Comparison of ENCODE assay signal across 2 cellular contexts in the genomic region with DNA sequence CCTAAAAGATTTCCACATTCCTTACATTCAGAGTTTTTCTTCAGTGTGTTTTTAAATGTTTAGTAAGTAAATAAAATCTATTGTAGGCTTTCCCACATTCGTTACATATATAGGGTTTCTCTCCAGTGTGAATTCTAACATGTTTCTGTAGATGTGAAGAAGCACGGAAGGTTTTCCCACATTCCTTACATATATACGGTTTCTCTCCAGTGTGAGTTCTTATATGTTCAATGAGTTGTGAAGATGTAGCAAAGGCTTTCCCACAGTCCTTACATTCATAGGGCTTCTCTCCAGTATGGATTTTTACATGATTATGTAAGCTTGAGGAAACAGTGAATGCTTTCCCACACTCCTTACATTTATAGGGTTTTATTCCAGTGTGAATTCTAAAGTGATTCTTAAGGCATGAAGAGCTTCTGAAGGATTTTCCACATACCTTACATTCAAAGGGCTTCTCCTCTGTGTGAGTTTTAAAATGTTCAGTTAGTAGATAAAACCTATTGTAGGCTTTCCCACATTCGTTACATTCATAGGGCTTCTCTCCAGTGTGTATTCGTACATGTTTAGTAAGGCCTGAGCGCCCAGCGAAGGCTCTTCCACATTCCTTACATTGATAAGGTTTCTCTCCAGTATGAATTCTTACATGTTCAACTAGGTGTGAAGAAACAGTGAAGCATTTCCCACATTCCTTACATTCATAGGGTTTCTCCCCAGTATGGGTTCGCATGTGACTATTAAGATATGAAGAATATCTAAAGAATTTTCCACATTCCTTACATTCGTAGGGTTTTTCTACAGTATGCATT.
TF ChIP-seq lines count a peak whose summit lies in the region.

No MANE protein-coding gene starts in this region.

TF ChIP-seq in IMR-90, 13 proteins besides CTCF, POLR2A, EP300 and RAD21:
- TF ChIP-seq, protein P1, sequence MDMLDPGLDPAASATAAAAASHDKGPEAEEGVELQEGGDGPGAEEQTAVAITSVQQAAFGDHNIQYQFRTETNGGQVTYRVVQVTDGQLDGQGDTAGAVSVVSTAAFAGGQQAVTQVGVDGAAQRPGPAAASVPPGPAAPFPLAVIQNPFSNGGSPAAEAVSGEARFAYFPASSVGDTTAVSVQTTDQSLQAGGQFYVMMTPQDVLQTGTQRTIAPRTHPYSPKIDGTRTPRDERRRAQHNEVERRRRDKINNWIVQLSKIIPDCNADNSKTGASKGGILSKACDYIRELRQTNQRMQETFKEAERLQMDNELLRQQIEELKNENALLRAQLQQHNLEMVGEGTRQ (IDR thresholded peaks at IDR 0.05; ENCODE audit: low read depth, low read length) = no peak
- TF ChIP-seq SMC3 (IDR thresholded peaks at IDR 0.05; ENCODE audit: low read depth, low read length) (no peak), MXI1 (IDR thresholded peaks at IDR 0.05; ENCODE audit: borderline replicate concordance, low read depth, low read length) (no peak), RFX5 (IDR thresholded peaks at IDR 0.05; ENCODE audit: low read depth, low read length) (no peak), CHD1 (IDR thresholded peaks at IDR 0.05; ENCODE audit: low read depth, low read length) (no peak), CEBPB (IDR thresholded peaks at IDR 0.05; ENCODE audit: low read depth, low read length) (no peak), NFE2L2 (IDR thresholded peaks at IDR 0.05; ENCODE audit: low read depth, low read length) (no peak), RCOR1 (IDR thresholded peaks at IDR 0.05; ENCODE audit: insufficient replicate concordance, low read length) (no peak), MAZ (IDR thresholded peaks at IDR 0.05; ENCODE audit: borderline replicate concordance, low read depth, low read length) (no peak), FOS (IDR thresholded peaks at IDR 0.05; ENCODE audit: low read depth, low read length) (no peak), BHLHE40 (IDR thresholded peaks at IDR 0.05; ENCODE audit: low read depth, low read length) (no peak), MAFK (IDR thresholded peaks at IDR 0.05; ENCODE audit: low read depth, low read length) (no peak)
- TF ChIP-seq, protein P2, sequence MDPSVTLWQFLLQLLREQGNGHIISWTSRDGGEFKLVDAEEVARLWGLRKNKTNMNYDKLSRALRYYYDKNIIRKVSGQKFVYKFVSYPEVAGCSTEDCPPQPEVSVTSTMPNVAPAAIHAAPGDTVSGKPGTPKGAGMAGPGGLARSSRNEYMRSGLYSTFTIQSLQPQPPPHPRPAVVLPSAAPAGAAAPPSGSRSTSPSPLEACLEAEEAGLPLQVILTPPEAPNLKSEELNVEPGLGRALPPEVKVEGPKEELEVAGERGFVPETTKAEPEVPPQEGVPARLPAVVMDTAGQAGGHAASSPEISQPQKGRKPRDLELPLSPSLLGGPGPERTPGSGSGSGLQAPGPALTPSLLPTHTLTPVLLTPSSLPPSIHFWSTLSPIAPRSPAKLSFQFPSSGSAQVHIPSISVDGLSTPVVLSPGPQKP (IDR thresholded peaks at IDR 0.05; ENCODE audit: borderline replicate concordance, low read depth, low read length) = no peak

TF ChIP-seq in K562, 482 proteins besides CTCF, POLR2A, EP300 and RAD21:
- TF ChIP-seq SMARCA5 (IDR thresholded peaks at IDR 0.05) = no peak
- TF ChIP-seq, protein P3, sequence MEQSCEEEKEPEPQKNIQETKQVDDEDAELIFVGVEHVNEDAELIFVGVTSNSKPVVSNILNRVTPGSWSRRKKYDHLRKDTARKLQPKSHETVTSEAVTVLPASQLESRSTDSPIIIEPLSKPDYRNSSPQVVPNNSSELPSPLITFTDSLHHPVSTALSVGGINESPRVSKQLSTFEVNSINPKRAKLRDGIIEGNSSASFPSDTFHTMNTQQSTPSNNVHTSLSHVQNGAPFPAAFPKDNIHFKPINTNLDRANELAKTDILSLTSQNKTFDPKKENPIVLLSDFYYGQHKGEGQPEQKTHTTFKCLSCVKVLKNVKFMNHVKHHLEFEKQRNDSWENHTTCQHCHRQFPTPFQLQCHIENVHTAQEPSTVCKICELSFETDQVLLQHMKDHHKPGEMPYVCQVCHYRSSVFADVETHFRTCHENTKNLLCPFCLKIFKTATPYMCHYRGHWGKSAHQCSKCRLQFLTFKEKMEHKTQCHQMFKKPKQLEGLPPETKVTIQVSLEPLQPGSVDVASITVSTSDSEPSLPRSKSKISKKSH (CRISPR knock-in tag; IDR thresholded peaks at IDR 0.05) = peak; percentile 80
- TF ChIP-seq TRIM28 (IDR thresholded peaks at IDR 0.05) = peak; percentile 98
- peak; percentile 77 for TF ChIP-seq ZEB2 (IDR thresholded peaks at IDR 0.05)
- TF ChIP-seq, protein P4, sequence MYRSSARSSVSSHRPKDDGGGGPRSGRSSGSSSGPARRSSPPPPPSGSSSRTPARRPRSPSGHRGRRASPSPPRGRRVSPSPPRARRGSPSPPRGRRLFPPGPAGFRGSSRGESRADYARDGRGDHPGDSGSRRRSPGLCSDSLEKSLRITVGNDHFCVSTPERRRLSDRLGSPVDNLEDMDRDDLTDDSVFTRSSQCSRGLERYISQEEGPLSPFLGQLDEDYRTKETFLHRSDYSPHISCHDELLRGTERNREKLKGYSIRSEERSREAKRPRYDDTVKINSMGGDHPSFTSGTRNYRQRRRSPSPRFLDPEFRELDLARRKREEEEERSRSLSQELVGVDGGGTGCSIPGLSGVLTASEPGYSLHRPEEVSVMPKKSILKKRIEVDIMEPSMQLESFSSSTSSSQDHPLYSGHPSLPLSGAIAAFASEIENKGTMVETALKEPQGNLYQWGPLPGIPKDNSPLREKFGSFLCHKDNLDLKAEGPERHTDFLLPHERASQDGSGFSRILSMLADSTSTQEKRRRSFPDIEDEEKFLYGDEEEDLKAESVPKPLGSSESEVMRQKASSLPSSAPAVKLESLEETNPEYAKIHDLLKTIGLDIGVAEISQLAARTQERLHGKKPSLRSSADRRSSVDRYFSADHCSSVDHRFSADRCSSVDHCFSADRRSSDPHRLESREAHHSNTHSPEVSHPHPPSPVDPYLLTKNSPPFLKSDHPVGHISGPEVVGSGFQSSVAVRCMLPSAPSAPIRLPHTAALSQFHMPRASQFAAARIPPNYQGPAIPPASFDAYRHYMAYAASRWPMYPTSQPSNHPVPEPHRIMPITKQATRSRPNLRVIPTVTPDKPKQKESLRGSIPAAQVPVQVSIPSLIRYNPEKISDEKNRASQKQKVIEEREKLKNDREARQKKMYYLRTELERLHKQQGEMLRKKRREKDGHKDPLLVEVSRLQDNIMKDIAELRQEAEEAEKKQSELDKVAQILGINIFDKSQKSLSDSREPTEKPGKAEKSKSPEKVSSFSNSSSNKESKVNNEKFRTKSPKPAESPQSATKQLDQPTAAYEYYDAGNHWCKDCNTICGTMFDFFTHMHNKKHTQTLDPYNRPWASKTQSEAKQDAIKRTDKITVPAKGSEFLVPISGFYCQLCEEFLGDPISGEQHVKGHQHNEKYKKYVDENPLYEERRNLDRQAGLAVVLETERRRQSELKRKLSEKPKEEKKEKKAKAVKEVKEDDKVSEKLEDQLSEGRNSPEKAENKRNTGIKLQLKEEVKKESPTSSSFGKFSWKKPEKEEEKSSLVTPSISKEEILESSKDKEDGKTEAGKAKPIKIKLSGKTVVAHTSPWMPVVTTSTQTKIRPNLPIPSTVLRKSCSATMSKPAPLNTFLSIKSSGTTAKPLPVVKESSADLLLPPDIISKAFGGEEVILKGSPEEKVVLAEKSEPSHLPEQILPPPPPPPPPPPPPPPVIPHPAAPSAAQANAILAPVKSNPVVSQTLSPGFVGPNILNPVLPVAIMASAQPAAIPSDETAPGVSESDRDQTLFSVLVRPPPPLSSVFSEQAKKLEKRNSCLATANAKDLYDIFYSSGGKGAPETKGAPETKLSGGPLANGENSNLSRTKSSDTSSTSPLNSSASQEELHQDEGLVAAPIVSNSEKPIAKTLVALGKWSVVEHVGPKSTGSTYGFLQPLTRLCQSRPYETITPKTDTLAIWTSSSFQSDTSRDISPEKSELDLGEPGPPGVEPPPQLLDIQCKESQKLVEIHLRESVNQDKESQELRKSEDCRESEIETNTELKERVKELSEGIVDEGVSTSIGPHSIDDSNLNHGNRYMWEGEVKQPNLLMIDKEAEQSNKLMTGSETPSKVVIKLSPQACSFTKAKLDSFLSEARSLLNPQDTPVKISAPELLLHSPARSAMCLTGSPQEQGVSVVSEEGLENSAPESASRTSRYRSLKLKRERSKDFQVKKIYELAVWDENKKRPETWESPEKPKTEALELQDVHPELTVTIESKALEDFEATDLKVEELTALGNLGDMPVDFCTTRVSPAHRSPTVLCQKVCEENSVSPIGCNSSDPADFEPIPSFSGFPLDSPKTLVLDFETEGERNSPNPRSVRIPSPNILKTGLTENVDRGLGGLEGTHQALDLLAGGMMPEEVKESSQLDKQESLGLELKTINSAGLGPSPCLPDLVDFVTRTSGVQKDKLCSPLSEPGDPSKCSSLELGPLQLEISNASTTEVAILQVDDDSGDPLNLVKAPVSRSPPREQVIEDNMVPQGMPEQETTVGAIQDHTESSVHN (IDR thresholded peaks at IDR 0.05; ENCODE audit: borderline replicate concordance in 1 of 2, low read depth in 1 of 2) = 0 out of 4 replicates have a peak, but pooled peaks of 1 of the 2 experiments have one; percentile 37
- TF ChIP-seq NONO (IDR thresholded peaks at IDR 0.05; ENCODE audit: low read depth in 2 of 2, low read length in 1 of 2) = no peak
- peak; percentile 91 for TF ChIP-seq ZNF274 (IDR thresholded peaks at IDR 0.05; ENCODE audit: borderline replicate concordance, low read depth, low read length)
- TF ChIP-seq ZNF57 (CRISPR knock-in tag; IDR thresholded peaks at IDR 0.05) = no peak
- peak; percentile 21; the same call in 1 of the 2 replicates for TF ChIP-seq POLR2H (tag; IDR thresholded peaks at IDR 0.05; ENCODE audit: low read depth)
- TF ChIP-seq ZNF75A (CRISPR knock-in tag; IDR thresholded peaks at IDR 0.05) = peak; percentile 100
- TF ChIP-seq CBX5 (IDR thresholded peaks at IDR 0.05; ENCODE audit: borderline replicate concordance, low read depth) = peak; percentile 93; the same call in 1 of the 2 replicates
- TF ChIP-seq GTF2F1 (IDR thresholded peaks at IDR 0.05; ENCODE audit: low read depth, low read length) = peak; percentile 86
- TF ChIP-seq, protein P5, sequence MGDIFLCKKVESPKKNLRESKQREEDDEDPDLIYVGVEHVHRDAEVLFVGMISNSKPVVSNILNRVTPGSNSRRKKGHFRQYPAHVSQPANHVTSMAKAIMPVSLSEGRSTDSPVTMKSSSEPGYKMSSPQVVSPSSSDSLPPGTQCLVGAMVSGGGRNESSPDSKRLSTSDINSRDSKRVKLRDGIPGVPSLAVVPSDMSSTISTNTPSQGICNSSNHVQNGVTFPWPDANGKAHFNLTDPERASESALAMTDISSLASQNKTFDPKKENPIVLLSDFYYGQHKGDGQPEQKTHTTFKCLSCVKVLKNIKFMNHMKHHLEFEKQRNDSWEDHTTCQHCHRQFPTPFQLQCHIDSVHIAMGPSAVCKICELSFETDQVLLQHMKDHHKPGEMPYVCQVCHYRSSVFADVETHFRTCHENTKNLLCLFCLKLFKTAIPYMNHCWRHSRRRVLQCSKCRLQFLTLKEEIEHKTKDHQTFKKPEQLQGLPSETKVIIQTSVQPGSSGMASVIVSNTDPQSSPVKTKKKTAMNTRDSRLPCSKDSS (IDR thresholded peaks at IDR 0.05; ENCODE audit: low read depth, partially characterized antibody) = peak; percentile 96
- TF ChIP-seq TRIM24 (IDR thresholded peaks at IDR 0.05) = peak in 1 of 2 experiments; percentile 58; a peak in 1 of 4 replicates
- TF ChIP-seq HEY1 (CRISPR knock-in tag; IDR thresholded peaks at IDR 0.05; ENCODE audit: borderline replicate concordance) = no peak
- peak in 1 of 2 experiments; percentile 93; a peak in 2 of 3 replicates for TF ChIP-seq CBX3 (IDR thresholded peaks at IDR 0.05; ENCODE audit: borderline replicate concordance in 1 of 2, low read length in 2 of 2)
- TF ChIP-seq, protein P6, sequence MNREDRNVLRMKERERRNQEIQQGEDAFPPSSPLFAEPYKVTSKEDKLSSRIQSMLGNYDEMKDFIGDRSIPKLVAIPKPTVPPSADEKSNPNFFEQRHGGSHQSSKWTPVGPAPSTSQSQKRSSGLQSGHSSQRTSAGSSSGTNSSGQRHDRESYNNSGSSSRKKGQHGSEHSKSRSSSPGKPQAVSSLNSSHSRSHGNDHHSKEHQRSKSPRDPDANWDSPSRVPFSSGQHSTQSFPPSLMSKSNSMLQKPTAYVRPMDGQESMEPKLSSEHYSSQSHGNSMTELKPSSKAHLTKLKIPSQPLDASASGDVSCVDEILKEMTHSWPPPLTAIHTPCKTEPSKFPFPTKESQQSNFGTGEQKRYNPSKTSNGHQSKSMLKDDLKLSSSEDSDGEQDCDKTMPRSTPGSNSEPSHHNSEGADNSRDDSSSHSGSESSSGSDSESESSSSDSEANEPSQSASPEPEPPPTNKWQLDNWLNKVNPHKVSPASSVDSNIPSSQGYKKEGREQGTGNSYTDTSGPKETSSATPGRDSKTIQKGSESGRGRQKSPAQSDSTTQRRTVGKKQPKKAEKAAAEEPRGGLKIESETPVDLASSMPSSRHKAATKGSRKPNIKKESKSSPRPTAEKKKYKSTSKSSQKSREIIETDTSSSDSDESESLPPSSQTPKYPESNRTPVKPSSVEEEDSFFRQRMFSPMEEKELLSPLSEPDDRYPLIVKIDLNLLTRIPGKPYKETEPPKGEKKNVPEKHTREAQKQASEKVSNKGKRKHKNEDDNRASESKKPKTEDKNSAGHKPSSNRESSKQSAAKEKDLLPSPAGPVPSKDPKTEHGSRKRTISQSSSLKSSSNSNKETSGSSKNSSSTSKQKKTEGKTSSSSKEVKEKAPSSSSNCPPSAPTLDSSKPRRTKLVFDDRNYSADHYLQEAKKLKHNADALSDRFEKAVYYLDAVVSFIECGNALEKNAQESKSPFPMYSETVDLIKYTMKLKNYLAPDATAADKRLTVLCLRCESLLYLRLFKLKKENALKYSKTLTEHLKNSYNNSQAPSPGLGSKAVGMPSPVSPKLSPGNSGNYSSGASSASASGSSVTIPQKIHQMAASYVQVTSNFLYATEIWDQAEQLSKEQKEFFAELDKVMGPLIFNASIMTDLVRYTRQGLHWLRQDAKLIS (CRISPR knock-in tag; IDR thresholded peaks at IDR 0.05) = no peak
- TF ChIP-seq, protein P7, sequence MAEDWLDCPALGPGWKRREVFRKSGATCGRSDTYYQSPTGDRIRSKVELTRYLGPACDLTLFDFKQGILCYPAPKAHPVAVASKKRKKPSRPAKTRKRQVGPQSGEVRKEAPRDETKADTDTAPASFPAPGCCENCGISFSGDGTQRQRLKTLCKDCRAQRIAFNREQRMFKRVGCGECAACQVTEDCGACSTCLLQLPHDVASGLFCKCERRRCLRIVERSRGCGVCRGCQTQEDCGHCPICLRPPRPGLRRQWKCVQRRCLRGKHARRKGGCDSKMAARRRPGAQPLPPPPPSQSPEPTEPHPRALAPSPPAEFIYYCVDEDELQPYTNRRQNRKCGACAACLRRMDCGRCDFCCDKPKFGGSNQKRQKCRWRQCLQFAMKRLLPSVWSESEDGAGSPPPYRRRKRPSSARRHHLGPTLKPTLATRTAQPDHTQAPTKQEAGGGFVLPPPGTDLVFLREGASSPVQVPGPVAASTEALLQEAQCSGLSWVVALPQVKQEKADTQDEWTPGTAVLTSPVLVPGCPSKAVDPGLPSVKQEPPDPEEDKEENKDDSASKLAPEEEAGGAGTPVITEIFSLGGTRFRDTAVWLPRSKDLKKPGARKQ (CRISPR knock-in tag; IDR thresholded peaks at IDR 0.05) = peak; percentile 97
- TF ChIP-seq LEF1 (IDR thresholded peaks at IDR 0.05) = 0 out of 2 replicates have a peak, but pooled peaks have one; percentile 27
- TF ChIP-seq SOX6 (IDR thresholded peaks at IDR 0.05) = peak; percentile 78
- TF ChIP-seq TEAD4 (IDR thresholded peaks at IDR 0.05; ENCODE audit: low read length) = peak; percentile 81
- TF ChIP-seq TEAD4 (CRISPR knock-in tag; IDR thresholded peaks at IDR 0.05; ENCODE audit: borderline replicate concordance) = no peak
- TF ChIP-seq TEAD2 (tag; IDR thresholded peaks at IDR 0.05) = 0 out of 2 replicates have a peak, but pooled peaks have one; percentile 10
- peak; percentile 31; the same call in 1 of the 2 replicates for TF ChIP-seq SUPT5H (IDR thresholded peaks at IDR 0.05)
- TF ChIP-seq CHD2 (IDR thresholded peaks at IDR 0.05; ENCODE audit: low read depth, low read length) = peak; percentile 41; the same call in 1 of the 2 replicates
- peak; percentile 96 for TF ChIP-seq XRCC3 (IDR thresholded peaks at IDR 0.05)
- peak; percentile 81; the same call in 1 of the 2 replicates for TF ChIP-seq JUN (IDR thresholded peaks at IDR 0.05; ENCODE audit: borderline replicate concordance, low read depth, low read length)
- TF ChIP-seq JUN (CRISPR knock-in tag; IDR thresholded peaks at IDR 0.05; ENCODE audit: borderline replicate concordance) = no peak
